20 cellular contexts compared by ENCODE assay signal in genomic region chr1:3169621-3170356, GRCh38.
DNase-seq lines count a peak whose midpoint lies in the region; ATAC-seq, FAIRE-seq and TF ChIP-seq lines count a peak whose summit lies in the region.
"Had no signal": no experiment of that assay in that cellular context is flagged by ENCODE, and none has a peak within 500 bp of the region (broad histone marks: within the 10 kb centered on the region; RNA-seq: fewer than 3 reads in every experiment).

No MANE protein-coding gene starts in this region.

- TF ChIP-seq CTCF in breast epithelium (IDR thresholded peaks at IDR 0.05) (no peak), MCF 10A (IDR thresholded peaks at IDR 0.05; ENCODE audit: unreplicated experiment) (no peak), gastroesophageal sphincter (IDR thresholded peaks at IDR 0.05) (no peak), progenitor cell of endocrine pancreas (IDR thresholded peaks at IDR 0.05; ENCODE audit: unreplicated experiment) (no peak), tibial nerve (IDR thresholded peaks at IDR 0.05) (no peak), GM13977 (IDR thresholded peaks at IDR 0.05; ENCODE audit: extremely low read depth, insufficient read depth, missing control alignments) (no peak)

- H3K4me1 Mint-ChIP-seq in MCF 10A (ENCODE audit: insufficient read depth, unreplicated experiment) = no peaks in the 10 kb centered on the region
- H3K4me1 Mint-ChIP-seq in progenitor cell of endocrine pancreas (ENCODE audit: low read depth) = peaks cover 35% of the 10 kb centered on the region

- no peak overlapping the region for H3K27ac Mint-ChIP-seq in MCF 10A (ENCODE audit: low read depth, unreplicated experiment)
- H3K27ac Mint-ChIP-seq in progenitor cell of endocrine pancreas = peak overlapping the region; percentile 29
- H3K27ac Mint-ChIP-seq: activated T-helper 2 cell treated with anti-CD3 and anti-CD28 coated beads, Interferon-gamma antibody, Interleukin-2, Interleukin-4, amounts not matched to agents 10 μg/mL and 5 μg/mL and 100 μg/mL, durations not matched to agents 14 hours and 24 hours and 36 hours had no signal

- CTCF ChIA-PET in MCF 10A (lab: Yijun Ruan, JAX) = interaction anchor here (0.7 kb wide), 1 partner anchor 569 kb away, joined by 6 read pairs; no protein-coding TSS in a partner anchor

- H3K9me3 Mint-ChIP-seq in MCF 10A (ENCODE audit: unreplicated experiment) = peaks cover 11% of the 10 kb centered on the region
- no peaks in the 10 kb centered on the region for H3K9me3 Mint-ChIP-seq in progenitor cell of endocrine pancreas (ENCODE audit: low read depth)
- H3K9me3 Mint-ChIP-seq: activated T-helper 2 cell treated with anti-CD3 and anti-CD28 coated beads, Interferon-gamma antibody, Interleukin-2, Interleukin-4, amounts not matched to agents 10 μg/mL and 5 μg/mL and 100 μg/mL, durations not matched to agents 14 hours and 24 hours and 36 hours; H9 had no signal

- BruUV-seq in MCF 10A (replicated peaks; lab: Mats Ljungman, UMichigan) = no TSS peak

- no peaks in the 10 kb centered on the region for H3K27me3 ChIP-seq in breast epithelium
- H3K27me3 ChIP-seq in gastroesophageal sphincter = no peaks in the 10 kb centered on the region
- no peaks in the 10 kb centered on the region for H3K27me3 ChIP-seq in tibial nerve

- 59 to 74% methylated on average over 18 to 26 of the region's 36 CpGs for WGBS in gastroesophageal sphincter (ENCODE audit: low coverage in 1 of 2), 2 donors
- WGBS in tibial nerve, 2 donors = 46 to 48% methylated on average over 34 to 35 of the region's 36 CpGs

- no peak for ATAC-seq in gastroesophageal sphincter

- DNase-seq in breast epithelium (ENCODE audit: low spot score in 2 of 2) (no peak), MCF 10A (ENCODE audit: unreplicated experiment) (no peak), progenitor cell of endocrine pancreas (ENCODE audit: low spot score, unreplicated experiment) (no peak), tibial nerve (ENCODE audit: low spot score in 2 of 2) (no peak), GM13977 (ENCODE audit: low spot score) (no peak), NCI-H2029 (lab: John Stamatoyannopoulos, UW) (no peak), GM12892 (ENCODE audit: insufficient read length) (no peak)
- DNase-seq: activated CD4-positive, alpha-beta T cell treated with anti-CD3 and anti-CD28 coated beads for 1 hour; DMS 273 treated with DMSO at 0.1 percent for 48 hours; foreskin fibroblast; H9; Kasumi-1; NCI-H748 treated with DMSO at 0.1 percent for 48 hours; PC-3; stimulated activated CD4-positive, alpha-beta T cell treated with anti-CD3 and anti-CD28 coated beads, Interleukin-4, amount 100 ng/mL, for 4 hours; trophoblast cell had no signal

- no peaks in the 10 kb centered on the region for H3K9me3 ChIP-seq in breast epithelium
- no peaks in the 10 kb centered on the region for H3K9me3 ChIP-seq in gastroesophageal sphincter
- H3K9me3 ChIP-seq in tibial nerve = no peaks in the 10 kb centered on the region
- H3K9me3 ChIP-seq: left lung had no signal

- H3K4me1 ChIP-seq in breast epithelium (peaks cover 5 to 21% of the 10 kb centered on the region in 2 donors), gastroesophageal sphincter (peaks cover 0 to 60% (median 19%) of the 10 kb centered on the region in 3 donors), tibial nerve (peaks cover 0 to 74% (median 46%) of the 10 kb centered on the region in 4 donors)

- no peak for TF ChIP-seq EP300 in gastroesophageal sphincter (IDR thresholded peaks at IDR 0.05)
- no peak for TF ChIP-seq EP300 in tibial nerve (IDR thresholded peaks at IDR 0.05)

- H3K27me3 Mint-ChIP-seq in MCF 10A (ENCODE audit: insufficient read depth, unreplicated experiment) = no peaks in the 10 kb centered on the region
- peaks cover 6% of the 10 kb centered on the region for H3K27me3 Mint-ChIP-seq in progenitor cell of endocrine pancreas

- intact Hi-C loops in breast epithelium (cut with DNase I; ENCODE audit: low total_unique reads) = loop anchor here (5.0 kb wide), 1 partner anchor 762 kb away; no protein-coding TSS in a partner anchor
- intact Hi-C loops in MCF 10A (cut with micrococcal nuclease) = no loop called here

- TF ChIP-seq POLR2A in breast epithelium (IDR thresholded peaks at IDR 0.05) (no peak), gastroesophageal sphincter (IDR thresholded peaks at IDR 0.05) (no peak), tibial nerve (IDR thresholded peaks at IDR 0.05) (no peak), GM12892 (IDR thresholded peaks at IDR 0.05; ENCODE audit: low read depth, low read length) (no peak)

- POLR2A ChIA-PET in MCF 10A (lab: Yijun Ruan, JAX) = no interaction called here

- no peak overlapping the region for H3K4me3 Mint-ChIP-seq in MCF 10A (ENCODE audit: unreplicated experiment)
- peak overlapping the region; percentile 14 for H3K4me3 Mint-ChIP-seq in progenitor cell of endocrine pancreas (ENCODE audit: low read depth)
- H3K4me3 Mint-ChIP-seq: H9 had no signal

- peak overlapping the region in 1 of 2 donors; percentile 85 for H3K27ac ChIP-seq in breast epithelium
- peak overlapping the region in 3 of 4 donors; percentile 81 to 86 (median 86) for H3K27ac ChIP-seq in gastroesophageal sphincter
- H3K27ac ChIP-seq in tibial nerve = peak overlapping the region; percentile 79 to 91 (median 82)

- H3K36me3 Mint-ChIP-seq in MCF 10A (ENCODE audit: insufficient read depth, unreplicated experiment) (peaks cover 4% of the 10 kb centered on the region), progenitor cell of endocrine pancreas (ENCODE audit: insufficient read depth) (peaks cover 7% of the 10 kb centered on the region)

- H3K36me3 ChIP-seq in breast epithelium (no peaks in the 10 kb centered on the region), gastroesophageal sphincter (no peaks in the 10 kb centered on the region), tibial nerve (no peaks in the 10 kb centered on the region)
- H3K36me3 ChIP-seq: left lung had no signal

- in situ Hi-C loops in GM13977 (cut with MboI; ENCODE audit: low pct_unique_long_range_greater_than_20kb, low sequenced_read_pairs, unreplicated experiment) = no loop called here

- FAIRE-seq in GM12892 (lab: Jason Lieb, UNC) = no peak
- FAIRE-seq: endothelial cell of umbilical vein had no signal

- H3K4me3 ChIP-seq in breast epithelium (peak overlapping the region in 2 of 3 donors; percentile 43 to 62), gastroesophageal sphincter (peak overlapping the region in 1 of 2 donors; percentile 49), tibial nerve (peak overlapping the region in 2 of 4 donors; percentile 30 to 39)
